Comparison of ENCODE assay signal across 19 cellular contexts in genomic region chr14:34895277-34895676, GRCh38. TPM values are rescaled to one million over a fixed set of nuclear protein-coding genes. Genes with fewer than 3 reads are reported as not detected.
A peak's percentile ranks its signal among the peaks of the same experiment; 100 is the strongest.
DNase-seq lines count a peak whose midpoint lies in the region; ATAC-seq, FAIRE-seq and TF ChIP-seq lines count a peak whose summit lies in the region.
"Had no signal": no experiment of that assay in that cellular context is flagged by ENCODE, and none has a peak within 500 bp of the region (broad histone marks: within the 10 kb centered on the region; RNA-seq: fewer than 3 reads in every experiment).

No MANE protein-coding gene starts in this region.

- no peak for ATAC-seq in HG03196 (IDR thresholded peaks at IDR 0.05; ENCODE audit: unreplicated experiment)
- ATAC-seq: GM12878 had no signal

- H3K79me1 ChIP-seq in H1 (ENCODE audit: low read depth, low read length) = no peaks in the 10 kb centered on the region

- peak; percentile 28 for DNase-seq in H7
- DNase-seq in H1 (ENCODE audit: low read depth in 1 of 2, low spot score in 2 of 2) = no peak
- DNase-seq in Peyer's patch = no peak
- no peak for DNase-seq in progenitor cell of endocrine pancreas (ENCODE audit: low spot score, unreplicated experiment)
- DNase-seq: ACHN; BE2C; C1 segment of cervical spinal cord; CD4-positive, CD25-positive, alpha-beta regulatory T cell; CD8-positive, alpha-beta memory T cell; COR-L47; DMS 273 treated with DMSO at 0.1 percent for 48 hours; DMS53; DND-41; EL; GM23248; H9 had no signal

- H3K56ac ChIP-seq in H1 (replicated peaks; ENCODE audit: insufficient read length, low read depth, low read length) = no peak overlapping the region

- WGBS in H1 (ENCODE audit: extremely low coverage in 1 of 2, insufficient coverage in 1 of 2, insufficient read length in 1 of 2, insufficient replicate concordance in 2 of 2, low coverage in 1 of 2, low lambda C conversion rate in 2 of 2, missing lambda C conversion rate in 1 of 2), 2 experiments = 59% methylated on average over 3 of the region's 3 CpGs; no CpG with 5 or more reads in 1 of the 2 experiments

- H2BK5ac ChIP-seq in H1 (ENCODE audit: low read depth, low read length) = no peak overlapping the region

- TF ChIP-seq CTCF in H1 (IDR thresholded peaks at IDR 0.05; ENCODE audit: control extremely low read depth in 1 of 3, insufficient read depth in 1 of 3, low read depth in 1 of 3, low read length in 3 of 3) (no peak), Peyer's patch (IDR thresholded peaks at IDR 0.05) (no peak), progenitor cell of endocrine pancreas (IDR thresholded peaks at IDR 0.05; ENCODE audit: unreplicated experiment) (no peak)

- POLR2A ChIA-PET in H1 (lab: Charles Lee; ENCODE audit: partially characterized antibody) = interaction anchor here (2.2 kb wide), 1 partner anchor 20 kb away, joined by 8 read pairs; the partner anchor contains the start of gene BAZ1A

- peaks cover 3% of the 10 kb centered on the region for H3K9me3 Mint-ChIP-seq in progenitor cell of endocrine pancreas (ENCODE audit: low read depth)
- H3K9me3 Mint-ChIP-seq: CD4-positive, CD25-positive, alpha-beta regulatory T cell; CD8-positive, alpha-beta memory T cell; H9 had no signal

- H3K36me3 ChIP-seq in H7 (replicated peaks; ENCODE audit: control insufficient read depth, insufficient read depth, low read length) (no peaks in the 10 kb centered on the region), H1 (ENCODE audit: control insufficient read depth in 2 of 4, insufficient read depth in 4 of 4, low read length in 3 of 4) (no peaks in the 10 kb centered on the region), iPS-20b (ENCODE audit: insufficient read depth, low read depth, low read length) (no peaks in the 10 kb centered on the region), Peyer's patch (no peaks in the 10 kb centered on the region)
- H3K36me3 ChIP-seq: BE2C had no signal

- no peaks in the 10 kb centered on the region for H3K36me3 Mint-ChIP-seq in progenitor cell of endocrine pancreas (ENCODE audit: insufficient read depth)
- H3K36me3 Mint-ChIP-seq: CD4-positive, CD25-positive, alpha-beta regulatory T cell; CD8-positive, alpha-beta memory T cell had no signal

- H3K27me3 Mint-ChIP-seq in progenitor cell of endocrine pancreas = no peaks in the 10 kb centered on the region
- H3K27me3 Mint-ChIP-seq: CD4-positive, CD25-positive, alpha-beta regulatory T cell had no signal

- CTCF ChIA-PET in H1 (lab: Charles Lee; ENCODE audit: partially characterized antibody) = interaction anchor here (0.8 to 1.1 kb wide), 3 partner anchors 14 to 132 kb away, joined by 3 to 5 read pairs (median 3); partner anchors contain the start of gene BAZ1A

- H2BK12ac ChIP-seq in H1 (ENCODE audit: low read depth, low read length) = no peak overlapping the region

- no peaks in the 10 kb centered on the region for H3K79me2 ChIP-seq in H1 (ENCODE audit: control insufficient read depth in 1 of 2, insufficient read depth in 2 of 2, low read length in 2 of 2)

- H3K23me2 ChIP-seq in H1 (ENCODE audit: low read depth, low read length) = no peaks in the 10 kb centered on the region

- H3K4me1 ChIP-seq in H1 (replicated peaks in 1 of 4; ENCODE audit: control insufficient read depth in 3 of 4, insufficient read depth in 4 of 4, low read length in 3 of 4) (peaks cover 0 to 6% (median under 1%) of the 10 kb centered on the region in 4 experiments; a peak in 2 of 7 replicates), iPS-20b (ENCODE audit: insufficient read depth, low read length) (peaks cover 6% of the 10 kb centered on the region), Peyer's patch (no peaks in the 10 kb centered on the region)
- H3K4me1 ChIP-seq: BE2C had no signal

- no peak overlapping the region for H3K4ac ChIP-seq in H1 (replicated peaks; ENCODE audit: insufficient read length, low read depth, low read length)

- no peak overlapping the region for H2BK15ac ChIP-seq in H1 (ENCODE audit: low read length)

- H3K18ac ChIP-seq in H1 (ENCODE audit: extremely low read depth, low read length) = no peak overlapping the region

- H3K4me3 Mint-ChIP-seq in progenitor cell of endocrine pancreas (ENCODE audit: low read depth) = no peak overlapping the region
- H3K4me3 Mint-ChIP-seq: CD4-positive, CD25-positive, alpha-beta regulatory T cell; CD8-positive, alpha-beta memory T cell had no signal

- peaks cover 2% of the 10 kb centered on the region for H3K4me1 Mint-ChIP-seq in progenitor cell of endocrine pancreas (ENCODE audit: low read depth)

- H3K9me3 ChIP-seq in H1 (ENCODE audit: insufficient read depth in 2 of 2, low read depth in 1 of 2, low read length in 1 of 2) (no peaks in the 10 kb centered on the region), iPS-20b (ENCODE audit: insufficient read depth, low read depth, low read length) (no peaks in the 10 kb centered on the region), Peyer's patch (no peaks in the 10 kb centered on the region)
- H3K9me3 ChIP-seq: BE2C had no signal

- TF ChIP-seq POLR2A in H1 (IDR thresholded peaks at IDR 0.05; ENCODE audit: control extremely low read depth in 1 of 2, low read depth in 2 of 2, low read length in 2 of 2) = no peak
- TF ChIP-seq POLR2A in Peyer's patch (IDR thresholded peaks at IDR 0.05) = no peak

- TF ChIP-seq EP300 in H1 (IDR thresholded peaks at IDR 0.05; ENCODE audit: borderline replicate concordance in 1 of 2, low read depth in 2 of 2, low read length in 2 of 2) = no peak

- no peak overlapping the region for H2BK20ac ChIP-seq in H1 (ENCODE audit: low read length)

- no peak overlapping the region for H2BK120ac ChIP-seq in H1 (replicated peaks; ENCODE audit: low read depth, low read length)

- H3K27me3 ChIP-seq in H7 (ENCODE audit: control insufficient read depth, insufficient read depth, low read length) (no peaks in the 10 kb centered on the region), H1 (replicated peaks in 1 of 4; ENCODE audit: control insufficient read depth in 3 of 4, extremely low read depth in 1 of 4, insufficient read depth in 3 of 4, low read length in 3 of 4) (no peaks in the 10 kb centered on the region), iPS-20b (ENCODE audit: insufficient read depth, low read length) (no peaks in the 10 kb centered on the region), Peyer's patch (no peaks in the 10 kb centered on the region)
- H3K27me3 ChIP-seq: BE2C had no signal

- no peaks in the 10 kb centered on the region for H4K20me1 ChIP-seq in H1 (replicated peaks in 1 of 2; ENCODE audit: control insufficient read depth in 1 of 2, insufficient read depth in 2 of 2, low read length in 2 of 2)

- H4K5ac ChIP-seq in H1 (ENCODE audit: insufficient read length, low read depth, low read length) = no peak overlapping the region

- no peak overlapping the region for H3K23ac ChIP-seq in H1 (ENCODE audit: insufficient read length)

- no peak overlapping the region for H2AFZ ChIP-seq in H1 (ENCODE audit: low read length)
- H2AFZ ChIP-seq: GM23248 had no signal

- H3K4me3 ChIP-seq in H7 (ENCODE audit: insufficient read depth, low read depth, low read length) = no peak overlapping the region
- peak overlapping the region in 1 of 4 experiments; percentile 27; a peak in 1 of 8 replicates for H3K4me3 ChIP-seq in H1 (ENCODE audit: extremely low read depth in 1 of 4, insufficient read depth in 2 of 4, low read depth in 3 of 4, low read length in 4 of 4)
- peak overlapping the region; percentile 41; the same call in 1 of the 2 replicates for H3K4me3 ChIP-seq in iPS-20b (ENCODE audit: low read length)
- no peak overlapping the region for H3K4me3 ChIP-seq in Peyer's patch
- H3K4me3 ChIP-seq: GM12878, GM23248 had no signal

- no peak overlapping the region for H2AK5ac ChIP-seq in H1 (ENCODE audit: low read depth, low read length)

- H3K27ac ChIP-seq in H1 (ENCODE audit: low read depth, low read length) = no peak overlapping the region
- H3K27ac ChIP-seq in iPS-20b (ENCODE audit: low read length) = no peak overlapping the region
- H3K27ac ChIP-seq in Peyer's patch = no peak overlapping the region
- H3K27ac ChIP-seq: GM23248 had no signal

- H3K9ac ChIP-seq in H1 (replicated peaks in 1 of 4; ENCODE audit: extremely low read depth in 1 of 4, low read depth in 3 of 4, low read length in 3 of 4) (no peak overlapping the region), iPS-20b (ENCODE audit: low read depth, low read length) (no peak overlapping the region)
- H3K9ac ChIP-seq: GM23248 had no signal

- H3K27ac Mint-ChIP-seq in progenitor cell of endocrine pancreas = no peak overlapping the region
- H3K27ac Mint-ChIP-seq: CD4-positive, CD25-positive, alpha-beta regulatory T cell; CD8-positive, alpha-beta memory T cell had no signal

- TF ChIP-seq RAD21 in H1 (IDR thresholded peaks at IDR 0.05 in 1 of 2, conservative IDR thresholded peaks at IDR 0.05 in 1 of 2; ENCODE audit: low read depth in 2 of 2, low read length in 2 of 2) = no peak

- no peak overlapping the region for H4K8ac ChIP-seq in H1 (ENCODE audit: extremely low read depth, insufficient read depth, low read length)

- H3K14ac ChIP-seq in H1 (ENCODE audit: insufficient read length) = no peak overlapping the region

- peak; percentile 19 for FAIRE-seq in H1 (lab: Jason Lieb, UNC)
- FAIRE-seq: GM12878 had no signal

- no peak overlapping the region for H4K91ac ChIP-seq in H1 (replicated peaks; ENCODE audit: insufficient read length, low read length)

- H3K4me2 ChIP-seq in H1 (ENCODE audit: insufficient read depth in 1 of 2, low read depth in 2 of 2, low read length in 2 of 2) = peak overlapping the region; percentile 25 to 44; a peak in 2 of 4 replicates

TF ChIP-seq in H1, 55 proteins besides CTCF, POLR2A, EP300 and RAD21 (continues in another document):
- TF ChIP-seq JUND (IDR thresholded peaks at IDR 0.05; ENCODE audit: low read length) (no peak), TCF12 (IDR thresholded peaks at IDR 0.05; ENCODE audit: low read depth, low read length) (no peak), MAFK (IDR thresholded peaks at IDR 0.05; ENCODE audit: low read depth, low read length) (no peak), POU5F1 (IDR thresholded peaks at IDR 0.05; ENCODE audit: low read depth, low read length) (no peak)

RNA-seq across cellular contexts. Expression of gene BAZ1A, which starts 20.1 kb away (rescaled TPM):
- total RNA-seq in H7 (2014; rRNA removed; shearing (Covaris generic)) = 31.4 and 51.1 TPM in 2 replicates
- 20.9 and 23.1 TPM in 2 replicates for total RNA-seq in H1 (2021; fragmentation: NEBNext Ultra II Directional; extraction: Animal tissue kit (Norgen Biotek cat#: 25700))
- polyA plus RNA-seq in H1 (2011; rRNA removed) = 4.1 and 8.0 TPM in 2 replicates
- polyA plus RNA-seq in H1 (2011; cell fraction: cytosol; rRNA removed) = 9.3 TPM
- polyA plus RNA-seq in H1 (2011; cell fraction: nucleus; rRNA removed) = 3.9 TPM
- 11.0 to 21.2 TPM (median 13.7 TPM) in 4 replicates for polyA plus RNA-seq in H1 (2012, experiment 1 of 2)
- polyA plus RNA-seq in H1 (2012, experiment 2 of 2) = 1.7 TPM
- 44.4 TPM for polyA plus RNA-seq in H1 (2013, experiment 1 of 2)
- polyA plus RNA-seq in H1 (2013, experiment 2 of 2) = 40.4 TPM
- 13.4 and 15.5 TPM in 2 replicates for polyA minus RNA-seq in H1 (2011; rRNA and poly(A)+ RNA removed)
- 11.4 TPM for polyA minus RNA-seq in H1 (2011; cell fraction: cytosol; rRNA and poly(A)+ RNA removed)
- polyA minus RNA-seq in H1 (2011; cell fraction: nucleus; rRNA and poly(A)+ RNA removed) = 16.8 TPM
- total RNA-seq in Peyer's patch (10 to 100 TPM; 26.3 to 61.1 (median 29.1) TPM), progenitor cell of endocrine pancreas (41.2 and 42.8 TPM in 2 replicates)
